ENCODE assay signal across 2 cellular contexts in genomic region chr13:30710442-30710841, GRCh38.
TF ChIP-seq lines count a peak whose summit lies in the region.

No MANE protein-coding gene starts in this region.

TF ChIP-seq in IMR-90, 13 proteins besides CTCF, POLR2A, EP300 and RAD21:
- TF ChIP-seq USF2 (IDR thresholded peaks at IDR 0.05; ENCODE audit: low read depth, low read length): no peak
- no peak for TF ChIP-seq RCOR1 (IDR thresholded peaks at IDR 0.05; ENCODE audit: insufficient replicate concordance, low read length)
- TF ChIP-seq CHD1 (IDR thresholded peaks at IDR 0.05; ENCODE audit: low read depth, low read length): no peak
- TF ChIP-seq MAFK (IDR thresholded peaks at IDR 0.05; ENCODE audit: low read depth, low read length): no peak
- no peak for TF ChIP-seq NFE2L2 (IDR thresholded peaks at IDR 0.05; ENCODE audit: low read depth, low read length)
- no peak for TF ChIP-seq FOS (IDR thresholded peaks at IDR 0.05; ENCODE audit: low read depth, low read length)
- TF ChIP-seq MXI1 (IDR thresholded peaks at IDR 0.05; ENCODE audit: borderline replicate concordance, low read depth, low read length): no peak
- TF ChIP-seq CEBPB (IDR thresholded peaks at IDR 0.05; ENCODE audit: low read depth, low read length): no peak
- no peak for TF ChIP-seq SMC3 (IDR thresholded peaks at IDR 0.05; ENCODE audit: low read depth, low read length)
- TF ChIP-seq BHLHE40 (IDR thresholded peaks at IDR 0.05; ENCODE audit: low read depth, low read length): no peak
- TF ChIP-seq MAZ (IDR thresholded peaks at IDR 0.05; ENCODE audit: borderline replicate concordance, low read depth, low read length): no peak
- TF ChIP-seq ELK1 (IDR thresholded peaks at IDR 0.05; ENCODE audit: borderline replicate concordance, low read depth, low read length): no peak
- TF ChIP-seq RFX5 (IDR thresholded peaks at IDR 0.05; ENCODE audit: low read depth, low read length): no peak
TF ChIP-seq in IMR-90: peak in this region for 0.

TF ChIP-seq in neural cell, 6 proteins besides CTCF, POLR2A, EP300 and RAD21:
- TF ChIP-seq POLR2AphosphoS5 (IDR thresholded peaks at IDR 0.05) (peak; percentile 68), TAF1 (IDR thresholded peaks at IDR 0.05; ENCODE audit: low read depth) (no peak)
TF ChIP-seq in neural cell: peak in this region for 1.
